In genomic region chr2:107669335-107669734, GRCh38 we compare ENCODE assay signal across 11 cellular contexts.
DNase-seq lines count a peak whose midpoint lies in the region; ATAC-seq and TF ChIP-seq lines count a peak whose summit lies in the region.
"Had no signal": no experiment of that assay in that cellular context is flagged by ENCODE, and none has a peak within 500 bp of the region (broad histone marks: within the 10 kb centered on the region; RNA-seq: fewer than 3 reads in every experiment).

No MANE protein-coding gene starts in this region.

- peak; percentile 72 for ATAC-seq in left lobe of liver
- no peak for ATAC-seq in HG03521 (IDR thresholded peaks at IDR 0.05; ENCODE audit: unreplicated experiment)

- H3K27me3 ChIP-seq in H7 (ENCODE audit: control insufficient read depth, insufficient read depth, low read length): no peaks in the 10 kb centered on the region
- H3K27me3 ChIP-seq: MG63 had no signal

- H3K4me3 ChIP-seq in AG10803 (ENCODE audit: low read length) (no peak overlapping the region), H7 (ENCODE audit: insufficient read depth, low read depth, low read length) (no peak overlapping the region)
- H3K4me3 ChIP-seq: MG63 had no signal

- DNase-seq in AG10803 (ENCODE audit: low read depth) (peak; percentile 12), H7 (peak; percentile 9), SW480 (ENCODE audit: low spot score) (peak; percentile 53), left lobe of liver (ENCODE audit: low spot score) (no peak), epidermal melanocyte (ENCODE audit: insufficient read length, low spot score) (no peak), MV-4-11 (lab: John Stamatoyannopoulos, UW) (no peak), KG1 (lab: John Stamatoyannopoulos, UW) (no peak)
- DNase-seq: GF-D8, kidney glomerular epithelial cell, MG63 had no signal

- H3K36me3 ChIP-seq in H7 (replicated peaks; ENCODE audit: control insufficient read depth, insufficient read depth, low read length): no peaks in the 10 kb centered on the region
- H3K36me3 ChIP-seq: MG63 had no signal

- peak; percentile 43 for TF ChIP-seq CTCF in AG10803 (conservative IDR thresholded peaks at IDR 0.05; ENCODE audit: low read length)

Comparison
In these comparisons a context has a peak if more than half of its experiments do, and no peak if none do; other contexts are left out.
1. DNase-seq: peak in AG10803 (single experiment), H7 (single experiment) and SW480 (single experiment); none in left lobe of liver (single experiment), epidermal melanocyte (single experiment), MV-4-11 (single experiment) and KG1 (single experiment).